22 cellular contexts compared by ENCODE assay signal in the genomic region with DNA sequence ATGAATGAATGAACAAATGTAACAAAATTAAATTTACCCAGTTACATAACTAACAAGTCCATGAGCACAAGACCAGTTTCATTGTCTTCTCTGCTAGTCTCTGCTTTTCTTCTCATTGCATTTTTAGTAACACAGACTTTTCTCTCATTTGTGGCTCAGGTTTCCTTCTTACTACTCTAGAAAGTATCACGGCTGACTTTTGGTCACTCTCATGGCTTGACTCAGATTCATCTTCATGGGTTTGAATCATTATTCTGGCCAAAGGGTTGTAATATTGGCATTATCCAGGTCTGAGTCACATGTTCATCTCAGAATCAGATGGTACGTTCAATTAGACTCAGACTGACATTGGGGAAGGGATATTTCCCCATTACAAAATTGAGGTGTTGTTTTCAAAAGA.
DNase-seq lines count a peak whose midpoint lies in the region; ATAC-seq, FAIRE-seq and TF ChIP-seq lines count a peak whose summit lies in the region.
"Had no signal": no experiment of that assay in that cellular context is flagged by ENCODE, and none has a peak within 500 bp of the region (broad histone marks: within the 10 kb centered on the region; RNA-seq: fewer than 3 reads in every experiment).

No MANE protein-coding gene starts in this region.

- TF ChIP-seq RAD21 in HepG2 (CRISPR knock-in tag; IDR thresholded peaks at IDR 0.05) = no peak

- H2AFZ ChIP-seq in OCI-LY7 (ENCODE audit: low read length) (peak overlapping the region; percentile 29; the same call in 1 of the 2 replicates), HepG2 (ENCODE audit: low read length) (no peak overlapping the region)
- H2AFZ ChIP-seq: GM23338 had no signal

- 10% methylated on average over 2 of the region's 2 CpGs for WGBS in HepG2 (ENCODE audit: low lambda C conversion rate)

- BruUV-seq in OCI-LY7 (replicated peaks; lab: Mats Ljungman, UMichigan) = no TSS peak
- BruUV-seq in HepG2 (replicated peaks; lab: Mats Ljungman, UMichigan) = no TSS peak

- H3K36me3 ChIP-seq in OCI-LY7 (ENCODE audit: insufficient read depth, low read length) (no peaks in the 10 kb centered on the region), HepG2 (replicated peaks in 1 of 2; ENCODE audit: control insufficient read depth in 1 of 2, insufficient read depth in 2 of 2, low read length in 2 of 2) (no peaks in the 10 kb centered on the region)
- H3K36me3 ChIP-seq: BE2C, HAP-1 had no signal

- peaks cover 15% of the 10 kb centered on the region for H3K9me3 Mint-ChIP-seq in activated naive CD8-positive, alpha-beta T cell treated with anti-CD3 and anti-CD28 coated beads, Interleukin-2, amount 50 U/mL, for 24 hours
- H3K9me3 Mint-ChIP-seq in activated naive CD8-positive, alpha-beta T cell treated with anti-CD3 and anti-CD28 coated beads for 36 hours = peaks cover 14% of the 10 kb centered on the region
- H3K9me3 Mint-ChIP-seq: GM23338 had no signal

- H3K27ac ChIP-seq in OCI-LY7 (ENCODE audit: low read depth, low read length, poor library complexity, severe bottlenecking) (no peak overlapping the region), HepG2 (ENCODE audit: extremely low read length, insufficient read depth, low read length) (no peak overlapping the region)
- H3K27ac ChIP-seq: RWPE1, SK-N-MC had no signal

- TF ChIP-seq EP300 in HepG2 (IDR thresholded peaks at IDR 0.05; ENCODE audit: low read depth in 2 of 2, low read length in 2 of 2) (no peak), HepG2 (CRISPR knock-in tag; IDR thresholded peaks at IDR 0.05; ENCODE audit: borderline replicate concordance) (no peak)

- POLR2A ChIA-PET in OCI-LY7 (lab: Charles Lee) = no interaction called here
- POLR2A ChIA-PET in HepG2 (lab: Yijun Ruan, JAX) = no interaction called here

- intact Hi-C loops in OCI-LY7 (cut with micrococcal nuclease; ENCODE audit: unreplicated experiment) = no loop called here
- intact Hi-C loops in HepG2 (cut with micrococcal nuclease; ENCODE audit: unreplicated experiment) = no loop called here

- H3K27ac Mint-ChIP-seq in activated naive CD8-positive, alpha-beta T cell treated with anti-CD3 and anti-CD28 coated beads, Interleukin-2, amount 50 U/mL, for 24 hours = peak overlapping the region; percentile 31
- H3K27ac Mint-ChIP-seq in activated naive CD8-positive, alpha-beta T cell treated with anti-CD3 and anti-CD28 coated beads for 36 hours = no peak overlapping the region
- H3K27ac Mint-ChIP-seq: GM23338 had no signal

- no peaks in the 10 kb centered on the region for H3K27me3 Mint-ChIP-seq in activated naive CD8-positive, alpha-beta T cell treated with anti-CD3 and anti-CD28 coated beads, Interleukin-2, amount 50 U/mL, for 24 hours
- H3K27me3 Mint-ChIP-seq in activated naive CD8-positive, alpha-beta T cell treated with anti-CD3 and anti-CD28 coated beads for 36 hours = no peaks in the 10 kb centered on the region

- H3K4me3 ChIP-seq in OCI-LY7 (ENCODE audit: low read depth, low read length, poor library complexity, severe bottlenecking) (no peak overlapping the region), HepG2 (replicated peaks in 1 of 3; ENCODE audit: insufficient read depth in 1 of 3, low read depth in 2 of 3, low read length in 3 of 3) (no peak overlapping the region)
- H3K4me3 ChIP-seq: GM23338, HAP-1, SK-N-MC had no signal

- peaks cover 7% of the 10 kb centered on the region for H3K36me3 Mint-ChIP-seq in activated naive CD8-positive, alpha-beta T cell treated with anti-CD3 and anti-CD28 coated beads, Interleukin-2, amount 50 U/mL, for 24 hours (ENCODE audit: low read depth)
- peaks cover 8% of the 10 kb centered on the region for H3K36me3 Mint-ChIP-seq in activated naive CD8-positive, alpha-beta T cell treated with anti-CD3 and anti-CD28 coated beads for 36 hours

- peaks cover 9% of the 10 kb centered on the region for H3K4me1 Mint-ChIP-seq in activated naive CD8-positive, alpha-beta T cell treated with anti-CD3 and anti-CD28 coated beads, Interleukin-2, amount 50 U/mL, for 24 hours
- H3K4me1 Mint-ChIP-seq in activated naive CD8-positive, alpha-beta T cell treated with anti-CD3 and anti-CD28 coated beads for 36 hours = no peaks in the 10 kb centered on the region
- H3K4me1 Mint-ChIP-seq: GM23338 had no signal

- no peak for TF ChIP-seq POLR2A in HepG2 (IDR thresholded peaks at IDR 0.05; ENCODE audit: insufficient read depth in 1 of 2, low read depth in 2 of 2, low read length in 2 of 2)

- H3K4me1 ChIP-seq in OCI-LY7 (ENCODE audit: insufficient read depth, low read length, poor library complexity, severe bottlenecking) (no peaks in the 10 kb centered on the region), HepG2 (ENCODE audit: insufficient read depth, low read length) (no peaks in the 10 kb centered on the region)
- H3K4me1 ChIP-seq: BE2C, HAP-1 had no signal

- FAIRE-seq in HepG2 (lab: Jason Lieb, UNC) = no peak

- no peak overlapping the region for H3K4me3 Mint-ChIP-seq in activated naive CD8-positive, alpha-beta T cell treated with anti-CD3 and anti-CD28 coated beads, Interleukin-2, amount 50 U/mL, for 24 hours
- H3K4me3 Mint-ChIP-seq in activated naive CD8-positive, alpha-beta T cell treated with anti-CD3 and anti-CD28 coated beads for 36 hours = no peak overlapping the region
- H3K4me3 Mint-ChIP-seq: GM23338 had no signal

- H3K9me3 ChIP-seq in OCI-LY7 (ENCODE audit: low read length) (no peaks in the 10 kb centered on the region), HepG2 (ENCODE audit: low read length) (no peaks in the 10 kb centered on the region)
- H3K9me3 ChIP-seq: BE2C, HAP-1 had no signal

- in situ Hi-C loops in HepG2 (cut with HindIII; ENCODE audit: extremely low pct_ligation_motif_present, low pct_unique_long_range_greater_than_20kb) = no loop called here

- H3K27me3 ChIP-seq in HepG2 (ENCODE audit: control insufficient read depth in 1 of 2, insufficient read depth in 2 of 2, low read length in 2 of 2) = no peaks in the 10 kb centered on the region
- H3K27me3 ChIP-seq: BE2C had no signal

- CTCF ChIA-PET in OCI-LY7 (lab: Charles Lee; ENCODE audit: unreplicated experiment) (no interaction called here), HepG2 (lab: Yijun Ruan, JAX; ENCODE audit: low intra/inter-chr PET ratio, low total read pairs) (no interaction called here)

- DNase-seq in activated naive CD8-positive, alpha-beta T cell treated with anti-CD3 and anti-CD28 coated beads, Interleukin-2, amount 50 U/mL, for 24 hours = no peak
- no peak for DNase-seq in activated naive CD8-positive, alpha-beta T cell treated with anti-CD3 and anti-CD28 coated beads for 36 hours
- DNase-seq in OCI-LY7 (ENCODE audit: low spot score) (no peak), NOMO-1 treated with DMSO at 0.1 percent for 48 hours (lab: John Stamatoyannopoulos, UW; ENCODE audit: unreplicated experiment) (no peak), HepG2 (ENCODE audit: low spot score) (no peak)
- no peak for DNase-seq in activated CD8-positive, alpha-beta memory T cell treated with anti-CD3 and anti-CD28 coated beads for 24 hours
- DNase-seq: BE2C, EL, GF-D8, Kasumi-1, NCI-H1092, NCI-H1436, NCI-H187 treated with DMSO at 0.1 percent for 48 hours, NCI-H2107, NCI-H446 treated with DMSO at 0.1 percent for 48 hours, NCI-H526 treated with DMSO at 0.1 percent for 48 hours, SHP77 treated with DMSO at 0.1 percent for 48 hours had no signal

- ATAC-seq in activated naive CD8-positive, alpha-beta T cell treated with anti-CD3 and anti-CD28 coated beads, Interleukin-2, amount 50 U/mL, for 24 hours = peak; percentile 24
- ATAC-seq in HG02610 (IDR thresholded peaks at IDR 0.05; ENCODE audit: unreplicated experiment) (peak; percentile 87), HepG2 (no peak)
- ATAC-seq: GM23338 had no signal

- H3K9ac ChIP-seq in HepG2 (ENCODE audit: insufficient read depth, low read depth, low read length) = no peak overlapping the region

- no peaks in the 10 kb centered on the region for H3K9me2 ChIP-seq in OCI-LY7 (ENCODE audit: insufficient read depth, low read length)

- H4K20me1 ChIP-seq in OCI-LY7 (ENCODE audit: insufficient read depth, low read length) (no peaks in the 10 kb centered on the region), HepG2 (ENCODE audit: insufficient read depth, low read length) (no peaks in the 10 kb centered on the region)

- H3K4me2 ChIP-seq in OCI-LY7 (ENCODE audit: low read length) (no peak overlapping the region), HepG2 (ENCODE audit: low read depth, low read length) (no peak overlapping the region)
- H3K4me2 ChIP-seq: GM23338 had no signal

- no peak for TF ChIP-seq CTCF in OCI-LY7 (conservative IDR thresholded peaks at IDR 0.05; ENCODE audit: low read length)
- TF ChIP-seq CTCF in HepG2 (CRISPR knock-in tag; IDR thresholded peaks at IDR 0.05) = no peak

- no peaks in the 10 kb centered on the region for H3K79me2 ChIP-seq in OCI-LY7 (ENCODE audit: insufficient read depth, low read depth, low read length)
- H3K79me2 ChIP-seq in HepG2 (ENCODE audit: insufficient read depth, low read length) = no peaks in the 10 kb centered on the region

TF ChIP-seq in HepG2, 621 proteins besides CTCF, POLR2A, EP300 and RAD21:
- TF ChIP-seq, protein P1, sequence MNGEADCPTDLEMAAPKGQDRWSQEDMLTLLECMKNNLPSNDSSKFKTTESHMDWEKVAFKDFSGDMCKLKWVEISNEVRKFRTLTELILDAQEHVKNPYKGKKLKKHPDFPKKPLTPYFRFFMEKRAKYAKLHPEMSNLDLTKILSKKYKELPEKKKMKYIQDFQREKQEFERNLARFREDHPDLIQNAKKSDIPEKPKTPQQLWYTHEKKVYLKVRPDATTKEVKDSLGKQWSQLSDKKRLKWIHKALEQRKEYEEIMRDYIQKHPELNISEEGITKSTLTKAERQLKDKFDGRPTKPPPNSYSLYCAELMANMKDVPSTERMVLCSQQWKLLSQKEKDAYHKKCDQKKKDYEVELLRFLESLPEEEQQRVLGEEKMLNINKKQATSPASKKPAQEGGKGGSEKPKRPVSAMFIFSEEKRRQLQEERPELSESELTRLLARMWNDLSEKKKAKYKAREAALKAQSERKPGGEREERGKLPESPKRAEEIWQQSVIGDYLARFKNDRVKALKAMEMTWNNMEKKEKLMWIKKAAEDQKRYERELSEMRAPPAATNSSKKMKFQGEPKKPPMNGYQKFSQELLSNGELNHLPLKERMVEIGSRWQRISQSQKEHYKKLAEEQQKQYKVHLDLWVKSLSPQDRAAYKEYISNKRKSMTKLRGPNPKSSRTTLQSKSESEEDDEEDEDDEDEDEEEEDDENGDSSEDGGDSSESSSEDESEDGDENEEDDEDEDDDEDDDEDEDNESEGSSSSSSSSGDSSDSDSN (CRISPR knock-in tag; IDR thresholded peaks at IDR 0.05) = no peak
- TF ChIP-seq JUND (CRISPR knock-in tag; IDR thresholded peaks at IDR 0.05) (no peak), SP5 (CRISPR knock-in tag; IDR thresholded peaks at IDR 0.05; ENCODE audit: borderline replicate concordance, low read depth) (no peak)
